Comparison of ENCODE assay signal across 13 cellular contexts in the genomic region with DNA sequence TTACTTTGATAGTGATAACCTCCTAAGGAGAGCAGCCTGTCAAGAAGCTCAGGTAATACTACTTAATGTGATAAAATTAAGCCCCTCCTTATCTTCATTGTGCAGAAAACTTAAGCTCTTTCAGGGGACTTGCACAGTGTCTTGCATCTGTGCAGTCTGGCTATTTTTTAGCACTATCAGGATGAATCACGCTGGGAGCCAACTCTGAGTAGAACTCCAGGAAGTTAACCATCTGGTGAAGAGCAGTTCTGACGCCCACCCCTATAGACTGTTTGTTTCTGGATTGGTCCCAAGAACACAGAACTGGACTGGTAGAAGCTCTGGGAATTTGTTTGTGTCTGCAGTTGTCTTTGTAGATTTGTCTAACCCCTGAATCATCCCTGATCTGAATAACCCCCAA. TPM values are rescaled to one million over a fixed set of nuclear protein-coding genes. Genes with fewer than 3 reads are reported as not detected.
DNase-seq lines count a peak whose midpoint lies in the region; ATAC-seq, FAIRE-seq and TF ChIP-seq lines count a peak whose summit lies in the region.
"Had no signal": no experiment of that assay in that cellular context is flagged by ENCODE, and none has a peak within 500 bp of the region (broad histone marks: within the 10 kb centered on the region; RNA-seq: fewer than 3 reads in every experiment).

No MANE protein-coding gene starts in this region.

- no peak overlapping the region for H3K9ac ChIP-seq in endothelial cell of umbilical vein (replicated peaks; ENCODE audit: extremely low read depth, insufficient read depth, low read length)

- H3K9me3 ChIP-seq in endothelial cell of umbilical vein (replicated peaks; ENCODE audit: control insufficient read depth, insufficient read depth, low read length) = no peaks in the 10 kb centered on the region

- no peaks in the 10 kb centered on the region for H3K9me1 ChIP-seq in endothelial cell of umbilical vein (replicated peaks; ENCODE audit: control insufficient read depth, extremely low read depth, insufficient read depth, low read length)

- no peaks in the 10 kb centered on the region for H3K27me3 ChIP-seq in endothelial cell of umbilical vein (ENCODE audit: control insufficient read depth in 2 of 2, insufficient read depth in 2 of 2, low read length in 2 of 2)

- FAIRE-seq in endothelial cell of umbilical vein (lab: Jason Lieb, UNC) = peak; percentile 76
- FAIRE-seq: kidney had no signal

- peaks cover 37% of the 10 kb centered on the region for H3K4me1 Mint-ChIP-seq in activated T-cell treated with anti-CD3 and anti-CD28 coated beads, Interleukin-2, amount 50 U/mL, for 24 hours (ENCODE audit: low read depth)
- H3K4me1 Mint-ChIP-seq in stimulated activated naive CD8-positive, alpha-beta T cell treated with anti-CD3 and anti-CD28 coated beads, Interleukin-15, Interleukin-2, amounts not matched to agents 100 ng/mL and 50 ng/mL, for 24 hours (ENCODE audit: low read depth) = peaks cover 53% of the 10 kb centered on the region

- H2AFZ ChIP-seq in endothelial cell of umbilical vein (ENCODE audit: low read depth, low read length) = no peak overlapping the region

- H3K36me3 Mint-ChIP-seq in activated T-cell treated with anti-CD3 and anti-CD28 coated beads, Interleukin-2, amount 50 U/mL, for 24 hours (ENCODE audit: low read depth) = peaks cover 85% of the 10 kb centered on the region
- H3K36me3 Mint-ChIP-seq in stimulated activated naive CD8-positive, alpha-beta T cell treated with anti-CD3 and anti-CD28 coated beads, Interleukin-15, Interleukin-2, amounts not matched to agents 100 ng/mL and 50 ng/mL, for 24 hours (ENCODE audit: low read depth) = peaks cover 74% of the 10 kb centered on the region

- POLR2A ChIA-PET in endothelial cell of umbilical vein (lab: Charles Lee) = no interaction called here

- no TSS peak for BruUV-seq in endothelial cell of umbilical vein (replicated peaks; lab: Mats Ljungman, UMichigan)

- no peaks in the 10 kb centered on the region for H4K20me1 ChIP-seq in endothelial cell of umbilical vein (replicated peaks; ENCODE audit: control insufficient read depth, extremely low read depth, insufficient read depth, low read length)

- H3K4me1 ChIP-seq in endothelial cell of umbilical vein (ENCODE audit: control insufficient read depth, extremely low read depth, insufficient read depth, low read length) = no peaks in the 10 kb centered on the region

- DNase-seq in activated T-cell treated with anti-CD3 and anti-CD28 coated beads, Interleukin-2, amount 50 U/mL, for 24 hours = no peak
- no peak for DNase-seq in activated T-cell treated with anti-CD3 and anti-CD28 coated beads, Interleukin-2, amount 50 U/mL, for 48 hours
- DNase-seq in NCI-H460 (ENCODE audit: extremely low read depth, low read depth) (peak; percentile 42), endothelial cell of umbilical vein (ENCODE audit: low read depth, low spot score) (peak; percentile 14), SKM-1 treated with dmso at 0.1 percent for 144 hours (lab: John Stamatoyannopoulos, UW; ENCODE audit: unreplicated experiment) (no peak)
- no peak for DNase-seq in effector CD4-positive, alpha-beta T cell
- DNase-seq: cortex of kidney; kidney; MM.1S; stimulated activated CD8-positive, alpha-beta memory T cell treated with anti-CD3 and anti-CD28 coated beads, Interleukin-4, amount 100 ng/mL, for 48 hours had no signal

- intact Hi-C loops in endothelial cell of umbilical vein (cut with micrococcal nuclease) = no loop called here

- ATAC-seq in HG03520 (IDR thresholded peaks at IDR 0.05; ENCODE audit: unreplicated experiment) = no peak

- no peak overlapping the region for H3K27ac ChIP-seq in endothelial cell of umbilical vein (ENCODE audit: insufficient read depth, low read depth, low read length)
- H3K27ac ChIP-seq: RWPE1 had no signal

- peaks cover 0 to 3% of the 10 kb centered on the region in 2 experiments for H3K36me3 ChIP-seq in endothelial cell of umbilical vein (ENCODE audit: control insufficient read depth in 2 of 2, extremely low read depth in 1 of 2, insufficient read depth in 2 of 2, low read length in 2 of 2)

- no peak overlapping the region for H3K4me3 Mint-ChIP-seq in activated T-cell treated with anti-CD3 and anti-CD28 coated beads, Interleukin-2, amount 50 U/mL, for 24 hours
- H3K4me3 Mint-ChIP-seq in stimulated activated naive CD8-positive, alpha-beta T cell treated with anti-CD3 and anti-CD28 coated beads, Interleukin-15, Interleukin-2, amounts not matched to agents 100 ng/mL and 50 ng/mL, for 24 hours = no peak overlapping the region

- CTCF ChIA-PET in endothelial cell of umbilical vein (lab: Charles Lee) = interaction anchor here (0.9 to 1.2 kb wide), 3 partner anchors 10 to 60 kb away, joined by 3 to 5 read pairs (median 3); no protein-coding TSS in a partner anchor

- no peaks in the 10 kb centered on the region for H3K79me2 ChIP-seq in endothelial cell of umbilical vein (ENCODE audit: control insufficient read depth, insufficient read depth, low read length)

- peak overlapping the region; percentile 45 for H3K27ac Mint-ChIP-seq in activated T-cell treated with anti-CD3 and anti-CD28 coated beads, Interleukin-2, amount 50 U/mL, for 24 hours
- peak overlapping the region; percentile 59 for H3K27ac Mint-ChIP-seq in stimulated activated naive CD8-positive, alpha-beta T cell treated with anti-CD3 and anti-CD28 coated beads, Interleukin-15, Interleukin-2, amounts not matched to agents 100 ng/mL and 50 ng/mL, for 24 hours

- dilution Hi-C loops in endothelial cell of umbilical vein (cut with MboI; ENCODE audit: extremely low pct_ligation_motif_present, low sequenced_read_pairs) = no loop called here

- H3K4me3 ChIP-seq in endothelial cell of umbilical vein (replicated peaks in 1 of 3; ENCODE audit: insufficient read depth in 1 of 3, low read depth in 1 of 3, low read length in 3 of 3) = no peak overlapping the region

- no peak overlapping the region for H3K4me2 ChIP-seq in endothelial cell of umbilical vein (ENCODE audit: insufficient read depth, low read length)

- TF ChIP-seq POLR2A in endothelial cell of umbilical vein (IDR thresholded peaks at IDR 0.05; ENCODE audit: low read depth, low read length) = no peak

- no peak for TF ChIP-seq CTCF in endothelial cell of umbilical vein (IDR thresholded peaks at IDR 0.05; ENCODE audit: extremely low read depth in 1 of 2, insufficient read depth in 1 of 2, low read depth in 1 of 2, low read length in 2 of 2)

- no peaks in the 10 kb centered on the region for H3K9me3 Mint-ChIP-seq in activated T-cell treated with anti-CD3 and anti-CD28 coated beads, Interleukin-2, amount 50 U/mL, for 24 hours
- H3K9me3 Mint-ChIP-seq in stimulated activated naive CD8-positive, alpha-beta T cell treated with anti-CD3 and anti-CD28 coated beads, Interleukin-15, Interleukin-2, amounts not matched to agents 100 ng/mL and 50 ng/mL, for 24 hours = peaks cover 4% of the 10 kb centered on the region

- no peaks in the 10 kb centered on the region for H3K27me3 Mint-ChIP-seq in activated T-cell treated with anti-CD3 and anti-CD28 coated beads, Interleukin-2, amount 50 U/mL, for 24 hours
- H3K27me3 Mint-ChIP-seq in stimulated activated naive CD8-positive, alpha-beta T cell treated with anti-CD3 and anti-CD28 coated beads, Interleukin-15, Interleukin-2, amounts not matched to agents 100 ng/mL and 50 ng/mL, for 24 hours = no peaks in the 10 kb centered on the region

TF ChIP-seq in endothelial cell of umbilical vein, 7 proteins besides CTCF, POLR2A, EP300 and RAD21:
- TF ChIP-seq POLR2AphosphoS5 (IDR thresholded peaks at IDR 0.05; ENCODE audit: insufficient read depth, low read depth, low read length) = no peak
- no peak for TF ChIP-seq MYC (IDR thresholded peaks at IDR 0.05; ENCODE audit: low read depth, low read length)
- TF ChIP-seq, protein P1, sequence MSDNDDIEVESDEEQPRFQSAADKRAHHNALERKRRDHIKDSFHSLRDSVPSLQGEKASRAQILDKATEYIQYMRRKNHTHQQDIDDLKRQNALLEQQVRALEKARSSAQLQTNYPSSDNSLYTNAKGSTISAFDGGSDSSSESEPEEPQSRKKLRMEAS (IDR thresholded peaks at IDR 0.05; ENCODE audit: insufficient read depth, insufficient read length) = no peak
- TF ChIP-seq FOS (IDR thresholded peaks at IDR 0.05; ENCODE audit: borderline replicate concordance, insufficient read depth, low read length) = no peak
- TF ChIP-seq JUN (IDR thresholded peaks at IDR 0.05; ENCODE audit: borderline replicate concordance, insufficient read depth, insufficient read length, low read depth) = no peak
- TF ChIP-seq GATA2 (IDR thresholded peaks at IDR 0.05; ENCODE audit: insufficient read depth, insufficient read length, low read depth, low read length) = no peak
- no peak for TF ChIP-seq EZH2 (IDR thresholded peaks at IDR 0.05; ENCODE audit: borderline replicate concordance, low read depth, low read length, severe bottlenecking)

RNA-seq across cellular contexts. Expression of a gene that starts 41.9 kb away (rescaled TPM):
- total RNA-seq in NCI-H460 (2014; rRNA removed; shearing (Covaris generic)) = 65.2 and 69.3 TPM in 2 replicates
- polyA plus RNA-seq in NCI-H460 (2014; cell fraction: nucleus; rRNA removed) = 63.5 and 77.7 TPM in 2 replicates
- total RNA-seq in endothelial cell of umbilical vein = 33.9 and 34.3 TPM in 2 replicates
- 22.5 and 23.6 TPM in 2 replicates for polyA plus RNA-seq in endothelial cell of umbilical vein
- polyA plus RNA-seq in endothelial cell of umbilical vein (2011; cell fraction: cytosol; rRNA removed) = 27.0 and 31.6 TPM in 2 replicates
- polyA plus RNA-seq in endothelial cell of umbilical vein (2011; cell fraction: nucleus; rRNA removed) = 56.7 and 63.2 TPM in 2 replicates
- 25.7 and 29.4 TPM in 2 replicates for polyA plus RNA-seq in endothelial cell of umbilical vein (2012)
- polyA minus RNA-seq in endothelial cell of umbilical vein = 44.1 and 47.0 TPM in 2 replicates
- 9.9 TPM for polyA minus RNA-seq in endothelial cell of umbilical vein (2011; cell fraction: cytosol; rRNA and poly(A)+ RNA removed)
- 59.7 and 81.3 TPM in 2 replicates for polyA minus RNA-seq in endothelial cell of umbilical vein (2011; cell fraction: nucleus; rRNA and poly(A)+ RNA removed)

Comparison
In these comparisons a context has a peak if more than half of its experiments do, and no peak if none do; other contexts are left out.
1. DNase-seq: peak in NCI-H460 (single experiment) and endothelial cell of umbilical vein (single experiment); none in activated T-cell treated with anti-CD3 and anti-CD28 coated beads, Interleukin-2, amount 50 U/mL, for 24 hours (single experiment), activated T-cell treated with anti-CD3 and anti-CD28 coated beads, Interleukin-2, amount 50 U/mL, for 48 hours (0 of 2), effector CD4-positive, alpha-beta T cell (single experiment) and SKM-1 treated with dmso at 0.1 percent for 144 hours (single experiment).